Comparison of ENCODE assay signal across 23 cellular contexts in genomic region chr11:64674774-64675173, GRCh38. TPM values are rescaled to one million over a fixed set of nuclear protein-coding genes. Genes with fewer than 3 reads are reported as not detected.
A peak's percentile ranks its signal among the peaks of the same experiment; 100 is the strongest.
DNase-seq lines count a peak whose midpoint lies in the region; ATAC-seq, FAIRE-seq and TF ChIP-seq lines count a peak whose summit lies in the region.
"Had no signal": no experiment of that assay in that cellular context is flagged by ENCODE, and none has a peak within 500 bp of the region (broad histone marks: within the 10 kb centered on the region; RNA-seq: fewer than 3 reads in every experiment).

No MANE protein-coding gene starts in this region.

- H3K9me3 ChIP-seq in astrocyte (ENCODE audit: insufficient read depth, low read depth, low read length) = no peaks in the 10 kb centered on the region
- H3K9me3 ChIP-seq: Caco-2, left lung, mucosa of descending colon, neutrophil had no signal

- no peaks in the 10 kb centered on the region for H3K36me3 Mint-ChIP-seq in astrocyte (ENCODE audit: low read depth, unreplicated experiment)
- no peaks in the 10 kb centered on the region for H3K36me3 Mint-ChIP-seq in stimulated activated naive B cell treated with anti-CD40 and anti-IgM and Interleukin-4, amounts not matched to agents 10 μg/mL and 1 μg/mL and 100 μg/mL, for 72 hours
- H3K36me3 Mint-ChIP-seq: activated naive CD4-positive, alpha-beta T cell treated with anti-CD3 and anti-CD28 coated beads, Interleukin-2, amount 50 U/mL, for 24 hours; IgD-negative memory B cell had no signal

- TF ChIP-seq CTCF in astrocyte (IDR thresholded peaks at IDR 0.05; ENCODE audit: insufficient read depth, low read depth, low read length) = no peak

- no peaks in the 10 kb centered on the region for H4K20me1 ChIP-seq in astrocyte (ENCODE audit: insufficient read depth, low read length)

- ATAC-seq in GM21619 (IDR thresholded peaks at IDR 0.05; ENCODE audit: unreplicated experiment) = peak; percentile 52
- peak; percentile 76 to 84 for ATAC-seq in stimulated activated naive B cell treated with anti-CD40 and anti-IgM and Interleukin-4, amounts not matched to agents 10 μg/mL and 1 μg/mL and 100 μg/mL, for 72 hours (replicated peaks)
- no peak for ATAC-seq in GM21367 (IDR thresholded peaks at IDR 0.05; ENCODE audit: unreplicated experiment)
- ATAC-seq in GM18909 (IDR thresholded peaks at IDR 0.05; ENCODE audit: poor library complexity, unreplicated experiment) = no peak

- no peak overlapping the region for H3K27ac Mint-ChIP-seq in astrocyte (ENCODE audit: unreplicated experiment)
- H3K27ac Mint-ChIP-seq in stimulated activated naive B cell treated with anti-CD40 and anti-IgM and Interleukin-4, amounts not matched to agents 10 μg/mL and 1 μg/mL and 100 μg/mL, for 72 hours = no peak overlapping the region
- H3K27ac Mint-ChIP-seq: activated CD4-positive, alpha-beta T cell treated with anti-CD3 and anti-CD28 coated beads, Interleukin-2, amount 10 ng/mL, durations not matched to agents 7 days and 5 days; activated naive CD4-positive, alpha-beta T cell treated with anti-CD3 and anti-CD28 coated beads, Interleukin-2, amount 50 U/mL, for 24 hours; dendritic cell treated with granulocyte-macrophage colony-stimulating factor and Interleukin-4, amounts not matched to agents 40 ng/mL and 50 ng/mL, for 4 days; IgD-negative memory B cell had no signal

- H3K4me2 ChIP-seq in astrocyte (ENCODE audit: low read length) = peak overlapping the region; percentile 35

- no peak overlapping the region for H3K4me3 ChIP-seq in astrocyte (ENCODE audit: insufficient read depth, low read depth, low read length)
- H3K4me3 ChIP-seq: left lung, mucosa of descending colon, SK-N-MC had no signal

- H3K4me3 Mint-ChIP-seq in astrocyte (ENCODE audit: unreplicated experiment) = no peak overlapping the region
- peak overlapping the region; percentile 27 to 46 for H3K4me3 Mint-ChIP-seq in stimulated activated naive B cell treated with anti-CD40 and anti-IgM and Interleukin-4, amounts not matched to agents 10 μg/mL and 1 μg/mL and 100 μg/mL, for 72 hours
- H3K4me3 Mint-ChIP-seq: activated CD4-positive, alpha-beta T cell treated with anti-CD3 and anti-CD28 coated beads, Interleukin-2, amount 10 ng/mL, durations not matched to agents 7 days and 5 days; activated naive CD4-positive, alpha-beta T cell treated with anti-CD3 and anti-CD28 coated beads, Interleukin-2, amount 50 U/mL, for 24 hours; dendritic cell treated with granulocyte-macrophage colony-stimulating factor and Interleukin-4, amounts not matched to agents 40 ng/mL and 50 ng/mL, for 4 days had no signal

- H3K27ac ChIP-seq in astrocyte (ENCODE audit: low read depth, low read length) = no peak overlapping the region
- H3K27ac ChIP-seq: brain microvascular endothelial cell, epithelial cell of prostate, HL-60, left lung, neutrophil, SK-N-MC had no signal

- H2AFZ ChIP-seq in astrocyte (ENCODE audit: low read depth, low read length) = no peak overlapping the region

- H3K9me3 Mint-ChIP-seq in astrocyte (ENCODE audit: unreplicated experiment) = peaks cover 3% of the 10 kb centered on the region
- H3K9me3 Mint-ChIP-seq in stimulated activated naive B cell treated with anti-CD40 and anti-IgM and Interleukin-4, amounts not matched to agents 10 μg/mL and 1 μg/mL and 100 μg/mL, for 72 hours = no peaks in the 10 kb centered on the region
- H3K9me3 Mint-ChIP-seq: activated CD4-positive, alpha-beta T cell treated with anti-CD3 and anti-CD28 coated beads, Interleukin-2, amount 10 ng/mL, durations not matched to agents 7 days and 5 days; activated naive CD4-positive, alpha-beta T cell treated with anti-CD3 and anti-CD28 coated beads, Interleukin-2, amount 50 U/mL, for 24 hours; dendritic cell treated with granulocyte-macrophage colony-stimulating factor and Interleukin-4, amounts not matched to agents 40 ng/mL and 50 ng/mL, for 4 days; IgD-negative memory B cell had no signal

- DNase-seq in GM18507 (ENCODE audit: extremely low spot score, insufficient read length, low read depth) (peak; percentile 64), astrocyte (ENCODE audit: low read depth) (no peak), Kasumi-1 (lab: John Stamatoyannopoulos, UW) (no peak)
- peak; percentile 56 for DNase-seq in stimulated activated naive B cell treated with anti-CD40 and anti-IgM and Interleukin-4, amounts not matched to agents 10 μg/mL and 1 μg/mL and 100 μg/mL, for 72 hours
- DNase-seq: activated CD4-positive, alpha-beta T cell treated with anti-CD3 and anti-CD28 coated beads, Interleukin-2, amount 10 ng/mL, durations not matched to agents 7 days and 5 days; activated T-cell treated with anti-CD3 and anti-CD28 coated beads for 4 hours; Caco-2; left lung; mucosa of descending colon; MV-4-11; NCI-H748 treated with DMSO at 0.1 percent for 48 hours had no signal

- no peaks in the 10 kb centered on the region for H3K79me2 ChIP-seq in astrocyte (ENCODE audit: insufficient read depth, low read length)

- H3K9ac ChIP-seq in astrocyte (ENCODE audit: low read length) = no peak overlapping the region

- H3K4me1 ChIP-seq in astrocyte (ENCODE audit: insufficient read depth, low read length) = peaks cover 13% of the 10 kb centered on the region
- H3K4me1 ChIP-seq: Caco-2 had no signal

- H3K27me3 ChIP-seq in astrocyte (ENCODE audit: insufficient read depth, low read length) = peaks cover 39% of the 10 kb centered on the region

- peaks cover 11% of the 10 kb centered on the region for H3K4me1 Mint-ChIP-seq in astrocyte (ENCODE audit: low read depth, unreplicated experiment)
- peaks cover 33 to 39% of the 10 kb centered on the region in 2 donors for H3K4me1 Mint-ChIP-seq in stimulated activated naive B cell treated with anti-CD40 and anti-IgM and Interleukin-4, amounts not matched to agents 10 μg/mL and 1 μg/mL and 100 μg/mL, for 72 hours
- H3K4me1 Mint-ChIP-seq: activated CD4-positive, alpha-beta T cell treated with anti-CD3 and anti-CD28 coated beads, Interleukin-2, amount 10 ng/mL, durations not matched to agents 7 days and 5 days; activated naive CD4-positive, alpha-beta T cell treated with anti-CD3 and anti-CD28 coated beads, Interleukin-2, amount 50 U/mL, for 24 hours had no signal

- FAIRE-seq in GM18507 (lab: Jason Lieb, UNC) (peak; percentile 97), astrocyte (lab: Jason Lieb, UNC) (no peak)
- FAIRE-seq: frontal cortex had no signal

- no peaks in the 10 kb centered on the region for H3K36me3 ChIP-seq in astrocyte (ENCODE audit: insufficient read depth, low read length)
- H3K36me3 ChIP-seq: brain microvascular endothelial cell, left lung, neutrophil had no signal

- peaks cover 59% of the 10 kb centered on the region for H3K27me3 Mint-ChIP-seq in astrocyte (ENCODE audit: low read depth, unreplicated experiment)
- H3K27me3 Mint-ChIP-seq in stimulated activated naive B cell treated with anti-CD40 and anti-IgM and Interleukin-4, amounts not matched to agents 10 μg/mL and 1 μg/mL and 100 μg/mL, for 72 hours = peaks cover 47 to 57% of the 10 kb centered on the region in 2 donors

RNA-seq across cellular contexts. Expression of gene NRXN2, which starts 48.2 kb away (rescaled TPM):
- 0.14 and 0.17 TPM in 2 replicates for total RNA-seq in astrocyte

Comparison
In these comparisons a context has a peak if more than half of its experiments do, and no peak if none do; other contexts are left out.
1. DNase-seq: peak in GM18507 (single experiment) and stimulated activated naive B cell treated with anti-CD40 and anti-IgM and Interleukin-4, amounts not matched to agents 10 μg/mL and 1 μg/mL and 100 μg/mL, for 72 hours (single experiment); none in astrocyte (single experiment) and Kasumi-1 (0 of 2).
2. ATAC-seq: peak in GM21619 (single experiment) and stimulated activated naive B cell treated with anti-CD40 and anti-IgM and Interleukin-4, amounts not matched to agents 10 μg/mL and 1 μg/mL and 100 μg/mL, for 72 hours (2 of 2); none in GM21367 (single experiment) and GM18909 (single experiment).